Comparison of ENCODE assay signal across 11 cellular contexts in genomic region chr14:37591311-37591940, GRCh38. TPM values are rescaled to one million over a fixed set of nuclear protein-coding genes. Genes with fewer than 3 reads are reported as not detected.
A peak's percentile ranks its signal among the peaks of the same experiment; 100 is the strongest.
DNase-seq lines count a peak whose midpoint lies in the region; ATAC-seq and TF ChIP-seq lines count a peak whose summit lies in the region.
"Had no signal": no experiment of that assay in that cellular context is flagged by ENCODE, and none has a peak within 500 bp of the region (broad histone marks: within the 10 kb centered on the region; RNA-seq: fewer than 3 reads in every experiment).

No MANE protein-coding gene starts in this region.

- ATAC-seq in HG02642 (IDR thresholded peaks at IDR 0.05; ENCODE audit: poor library complexity, unreplicated experiment) (no peak), SK-N-SH treated with all-trans-retinoic acid at 6 μM for 48 hours (no peak)

- TF ChIP-seq CTCF in brain (conservative IDR thresholded peaks at IDR 0.05): peak in 1 of 2 experiments; percentile 60

- peaks cover 1 to 12% (median 6%) of the 10 kb centered on the region in 5 experiments for H3K9me3 Mint-ChIP-seq in brain

- H3K27ac Mint-ChIP-seq in brain: peak overlapping the region in 2 of 5 experiments; percentile 43 to 55
- H3K27ac Mint-ChIP-seq: activated T-helper 2 cell treated with anti-CD3 and anti-CD28 coated beads, Interferon-gamma antibody, Interleukin-2, Interleukin-4, amounts not matched to agents 10 μg/mL and 5 μg/mL and 100 μg/mL, durations not matched to agents 14 hours and 24 hours and 36 hours had no signal

- peaks cover 98% of the 10 kb centered on the region for H3K27me3 Mint-ChIP-seq in brain

- H3K36me3 Mint-ChIP-seq in brain: no peaks in the 10 kb centered on the region

- H3K4me3 Mint-ChIP-seq in brain: peak overlapping the region in 4 of 5 experiments; percentile 62 to 82 (median 66)

- peaks cover 36% of the 10 kb centered on the region for H3K4me1 Mint-ChIP-seq in brain

- peak; percentile 67 for DNase-seq in DMS153 (lab: John Stamatoyannopoulos, UW)
- peak; percentile 47 for DNase-seq in LoVo (ENCODE audit: low spot score)
- DNase-seq in mucosa of gallbladder (ENCODE audit: low spot score): peak; percentile 26
- no peak for DNase-seq in nucleus accumbens (lab: John Stamatoyannopoulos, UW)
- no peak for DNase-seq in AG20443 (ENCODE audit: low spot score)
- DNase-seq: SJCRH30 had no signal

TF ChIP-seq in SK-N-SH treated with all-trans-retinoic acid at 6 μM for 48 hours, 23 proteins besides CTCF, POLR2A, EP300 and RAD21:
- TF ChIP-seq ZFP3 (CRISPR knock-in tag; IDR thresholded peaks at IDR 0.05) (no peak), BACH2 (CRISPR knock-in tag; IDR thresholded peaks at IDR 0.05; ENCODE audit: borderline replicate concordance) (no peak), ZNF565 (CRISPR knock-in tag; conservative IDR thresholded peaks at IDR 0.05; ENCODE audit: low read depth) (no peak), OSR1 (CRISPR knock-in tag; IDR thresholded peaks at IDR 0.05) (no peak), ZFP30 (CRISPR knock-in tag; IDR thresholded peaks at IDR 0.05) (no peak), TCF4 (CRISPR knock-in tag; IDR thresholded peaks at IDR 0.05; ENCODE audit: borderline replicate concordance) (no peak), RARB (CRISPR knock-in tag; IDR thresholded peaks at IDR 0.05) (no peak), ZNF70 (CRISPR knock-in tag; IDR thresholded peaks at IDR 0.05) (no peak), ARNTL (CRISPR knock-in tag; IDR thresholded peaks at IDR 0.05; ENCODE audit: borderline replicate concordance, low read depth) (no peak), CSRNP3 (CRISPR knock-in tag; IDR thresholded peaks at IDR 0.05) (no peak), GLIS3 (CRISPR knock-in tag; IDR thresholded peaks at IDR 0.05) (no peak)
- TF ChIP-seq, protein P1, sequence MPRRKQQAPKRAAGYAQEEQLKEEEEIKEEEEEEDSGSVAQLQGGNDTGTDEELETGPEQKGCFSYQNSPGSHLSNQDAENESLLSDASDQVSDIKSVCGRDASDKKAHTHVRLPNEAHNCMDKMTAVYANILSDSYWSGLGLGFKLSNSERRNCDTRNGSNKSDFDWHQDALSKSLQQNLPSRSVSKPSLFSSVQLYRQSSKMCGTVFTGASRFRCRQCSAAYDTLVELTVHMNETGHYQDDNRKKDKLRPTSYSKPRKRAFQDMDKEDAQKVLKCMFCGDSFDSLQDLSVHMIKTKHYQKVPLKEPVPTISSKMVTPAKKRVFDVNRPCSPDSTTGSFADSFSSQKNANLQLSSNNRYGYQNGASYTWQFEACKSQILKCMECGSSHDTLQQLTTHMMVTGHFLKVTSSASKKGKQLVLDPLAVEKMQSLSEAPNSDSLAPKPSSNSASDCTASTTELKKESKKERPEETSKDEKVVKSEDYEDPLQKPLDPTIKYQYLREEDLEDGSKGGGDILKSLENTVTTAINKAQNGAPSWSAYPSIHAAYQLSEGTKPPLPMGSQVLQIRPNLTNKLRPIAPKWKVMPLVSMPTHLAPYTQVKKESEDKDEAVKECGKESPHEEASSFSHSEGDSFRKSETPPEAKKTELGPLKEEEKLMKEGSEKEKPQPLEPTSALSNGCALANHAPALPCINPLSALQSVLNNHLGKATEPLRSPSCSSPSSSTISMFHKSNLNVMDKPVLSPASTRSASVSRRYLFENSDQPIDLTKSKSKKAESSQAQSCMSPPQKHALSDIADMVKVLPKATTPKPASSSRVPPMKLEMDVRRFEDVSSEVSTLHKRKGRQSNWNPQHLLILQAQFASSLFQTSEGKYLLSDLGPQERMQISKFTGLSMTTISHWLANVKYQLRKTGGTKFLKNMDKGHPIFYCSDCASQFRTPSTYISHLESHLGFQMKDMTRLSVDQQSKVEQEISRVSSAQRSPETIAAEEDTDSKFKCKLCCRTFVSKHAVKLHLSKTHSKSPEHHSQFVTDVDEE (CRISPR knock-in tag; IDR thresholded peaks at IDR 0.05): no peak
- TF ChIP-seq, protein P2, sequence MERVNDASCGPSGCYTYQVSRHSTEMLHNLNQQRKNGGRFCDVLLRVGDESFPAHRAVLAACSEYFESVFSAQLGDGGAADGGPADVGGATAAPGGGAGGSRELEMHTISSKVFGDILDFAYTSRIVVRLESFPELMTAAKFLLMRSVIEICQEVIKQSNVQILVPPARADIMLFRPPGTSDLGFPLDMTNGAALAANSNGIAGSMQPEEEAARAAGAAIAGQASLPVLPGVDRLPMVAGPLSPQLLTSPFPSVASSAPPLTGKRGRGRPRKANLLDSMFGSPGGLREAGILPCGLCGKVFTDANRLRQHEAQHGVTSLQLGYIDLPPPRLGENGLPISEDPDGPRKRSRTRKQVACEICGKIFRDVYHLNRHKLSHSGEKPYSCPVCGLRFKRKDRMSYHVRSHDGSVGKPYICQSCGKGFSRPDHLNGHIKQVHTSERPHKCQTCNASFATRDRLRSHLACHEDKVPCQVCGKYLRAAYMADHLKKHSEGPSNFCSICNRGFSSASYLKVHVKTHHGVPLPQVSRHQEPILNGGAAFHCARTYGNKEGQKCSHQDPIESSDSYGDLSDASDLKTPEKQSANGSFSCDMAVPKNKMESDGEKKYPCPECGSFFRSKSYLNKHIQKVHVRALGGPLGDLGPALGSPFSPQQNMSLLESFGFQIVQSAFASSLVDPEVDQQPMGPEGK (CRISPR knock-in tag; IDR thresholded peaks at IDR 0.05; ENCODE audit: borderline replicate concordance): no peak

RNA-seq across cellular contexts. Expression of gene FOXA1, which starts 3.6 kb away (rescaled TPM):
- polyA plus RNA-seq in brain (ENCODE audit: insufficient read depth, low read depth, low replicate concordance): 20.9 TPM
- total RNA-seq in mucosa of gallbladder: 17.3 TPM
- total RNA-seq: subcutaneous adipose tissue had no signal

RNA-seq across cellular contexts. Expression of gene TTC6, which starts 4.0 kb away (rescaled TPM):
- polyA plus RNA-seq in brain (ENCODE audit: insufficient read depth, low read depth, low replicate concordance): 0.68 TPM
- total RNA-seq in mucosa of gallbladder: 2.5 TPM
- total RNA-seq: activated T-helper 2 cell treated with anti-CD3 and anti-CD28 coated beads, Interferon-gamma antibody, Interleukin-2, Interleukin-4, amounts not matched to agents 10 μg/mL and 5 μg/mL and 100 μg/mL, durations not matched to agents 14 hours and 24 hours and 36 hours; subcutaneous adipose tissue had no signal

Comparison
In these comparisons a context has a peak if more than half of its experiments do, and no peak if none do; other contexts are left out.
1. DNase-seq: peak in DMS153 (single experiment), LoVo (single experiment) and mucosa of gallbladder (single experiment); none in nucleus accumbens (0 of 56) and AG20443 (single experiment).